16 cellular contexts compared by ENCODE assay signal in genomic region chr1:158025576-158026230, GRCh38. TPM values are rescaled to one million over a fixed set of nuclear protein-coding genes. Genes with fewer than 3 reads are reported as not detected.
A peak's percentile ranks its signal among the peaks of the same experiment; 100 is the strongest.
DNase-seq lines count a peak whose midpoint lies in the region; ATAC-seq and TF ChIP-seq lines count a peak whose summit lies in the region.
"Had no signal": no experiment of that assay in that cellular context is flagged by ENCODE, and none has a peak within 500 bp of the region (broad histone marks: within the 10 kb centered on the region; RNA-seq: fewer than 3 reads in every experiment).

No MANE protein-coding gene starts in this region.

- no peak overlapping the region for H3K4me3 ChIP-seq in ACC112 (ENCODE audit: low read depth, low read length)

- no peaks in the 10 kb centered on the region for H3K36me3 ChIP-seq in ACC112 (ENCODE audit: insufficient read depth, low read length)
- H3K36me3 ChIP-seq: neutrophil had no signal

- H3K4me1 ChIP-seq in ACC112 (ENCODE audit: control insufficient read depth, insufficient read depth, low read length, unreplicated experiment) = peaks cover 48% of the 10 kb centered on the region

- peaks cover 94% of the 10 kb centered on the region for H3K79me2 ChIP-seq in ACC112 (ENCODE audit: control insufficient read depth, insufficient read depth, low read length, unreplicated experiment)

- H3K27ac ChIP-seq in ACC112 (ENCODE audit: low read depth, low read length) (0 out of 2 replicates have a peak overlapping the region, but pooled peaks have one; percentile 19), substantia nigra (ENCODE audit: low read depth, low read length, poor library complexity, severe bottlenecking) (no peak overlapping the region)
- H3K27ac ChIP-seq: neutrophil had no signal

- H3K27ac Mint-ChIP-seq in progenitor cell of endocrine pancreas = peak overlapping the region; percentile 13
- H3K27ac Mint-ChIP-seq: activated naive CD8-positive, alpha-beta T cell treated with anti-CD3 and anti-CD28 coated beads, Interleukin-2, amount 10 ng/mL, durations not matched to agents 7 days and 5 days; dendritic cell treated with granulocyte-macrophage colony-stimulating factor and Interleukin-4, amounts not matched to agents 40 ng/mL and 50 ng/mL, for 4 days had no signal

- H2AFZ ChIP-seq in ACC112 (ENCODE audit: low read length, unreplicated experiment) = no peak overlapping the region

- peak; percentile 27 for DNase-seq in NCI-H2227 treated with DMSO at 0.1 percent for 48 hours (lab: John Stamatoyannopoulos, UW)
- DNase-seq in glomerular visceral epithelial cell (ENCODE audit: extremely low spot score) = peak; percentile 71
- DNase-seq in progenitor cell of endocrine pancreas (ENCODE audit: low spot score, unreplicated experiment) = no peak
- DNase-seq in substantia nigra (lab: John Stamatoyannopoulos, UW) = no peak
- no peak for DNase-seq in activated naive CD4-positive, alpha-beta T cell treated with Interleukin-2 at 50 U/mL for 16 hours
- DNase-seq in CD1c-positive myeloid dendritic cell (ENCODE audit: extremely low spot score) = no peak
- DNase-seq: activated CD8-positive, alpha-beta memory T cell treated with anti-CD3 and anti-CD28 coated beads, Interleukin-2, amount 50 U/mL, for 48 hours; activated naive CD8-positive, alpha-beta T cell treated with anti-CD3 and anti-CD28 coated beads, Interleukin-2, amount 10 ng/mL, durations not matched to agents 7 days and 5 days; H7; NCI-H1048; NCI-H526 treated with DMSO at 0.1 percent for 48 hours; SHP77 treated with DMSO at 0.1 percent for 48 hours had no signal

- no peaks in the 10 kb centered on the region for H3K9me3 Mint-ChIP-seq in progenitor cell of endocrine pancreas (ENCODE audit: low read depth)
- H3K9me3 Mint-ChIP-seq: activated naive CD8-positive, alpha-beta T cell treated with anti-CD3 and anti-CD28 coated beads, Interleukin-2, amount 10 ng/mL, durations not matched to agents 7 days and 5 days; dendritic cell treated with granulocyte-macrophage colony-stimulating factor and Interleukin-4, amounts not matched to agents 40 ng/mL and 50 ng/mL, for 4 days had no signal

- no peaks in the 10 kb centered on the region for H3K27me3 ChIP-seq in ACC112 (ENCODE audit: insufficient read depth, low read length)
- H3K27me3 ChIP-seq: neutrophil had no signal

- ATAC-seq in HG03457 (IDR thresholded peaks at IDR 0.05; ENCODE audit: unreplicated experiment) = no peak

- no peak for TF ChIP-seq CTCF in progenitor cell of endocrine pancreas (IDR thresholded peaks at IDR 0.05; ENCODE audit: unreplicated experiment)

- no peaks in the 10 kb centered on the region for H3K27me3 Mint-ChIP-seq in progenitor cell of endocrine pancreas

- no peak overlapping the region for H3K4me3 Mint-ChIP-seq in progenitor cell of endocrine pancreas (ENCODE audit: low read depth)
- H3K4me3 Mint-ChIP-seq: activated naive CD8-positive, alpha-beta T cell treated with anti-CD3 and anti-CD28 coated beads, Interleukin-2, amount 10 ng/mL, durations not matched to agents 7 days and 5 days; dendritic cell treated with granulocyte-macrophage colony-stimulating factor and Interleukin-4, amounts not matched to agents 40 ng/mL and 50 ng/mL, for 4 days had no signal

- H3K36me3 Mint-ChIP-seq in progenitor cell of endocrine pancreas (ENCODE audit: insufficient read depth) = peaks cover 3% of the 10 kb centered on the region
- H3K36me3 Mint-ChIP-seq: activated naive CD8-positive, alpha-beta T cell treated with anti-CD3 and anti-CD28 coated beads, Interleukin-2, amount 10 ng/mL, durations not matched to agents 7 days and 5 days had no signal

- H3K4me1 Mint-ChIP-seq in progenitor cell of endocrine pancreas (ENCODE audit: low read depth) = peaks cover 6% of the 10 kb centered on the region
- H3K4me1 Mint-ChIP-seq: activated naive CD8-positive, alpha-beta T cell treated with anti-CD3 and anti-CD28 coated beads, Interleukin-2, amount 10 ng/mL, durations not matched to agents 7 days and 5 days had no signal

RNA-seq across cellular contexts. Expression of gene KIRREL1, which starts 32.3 kb away (rescaled TPM):
- 43.8 and 46.3 TPM in 2 replicates for total RNA-seq in progenitor cell of endocrine pancreas
- total RNA-seq: activated naive CD8-positive, alpha-beta T cell treated with anti-CD3 and anti-CD28 coated beads, Interleukin-2, amount 10 ng/mL, durations not matched to agents 7 days and 5 days had no signal

Comparison
In these comparisons a context has a peak if more than half of its experiments do, and no peak if none do; other contexts are left out.
1. DNase-seq: peak in NCI-H2227 treated with DMSO at 0.1 percent for 48 hours (single experiment) and glomerular visceral epithelial cell (single experiment); none in progenitor cell of endocrine pancreas (single experiment), substantia nigra (0 of 49), activated naive CD4-positive, alpha-beta T cell treated with Interleukin-2 at 50 U/mL for 16 hours (single experiment) and CD1c-positive myeloid dendritic cell (single experiment).